ENCODE assay signal across 17 cellular contexts in genomic region chr1:31951276-31951675, GRCh38. TPM values are rescaled to one million over a fixed set of nuclear protein-coding genes. Genes with fewer than 3 reads are reported as not detected.
A peak's percentile ranks its signal among the peaks of the same experiment; 100 is the strongest.
DNase-seq lines count a peak whose midpoint lies in the region; ATAC-seq, FAIRE-seq and TF ChIP-seq lines count a peak whose summit lies in the region.
"Had no signal": no experiment of that assay in that cellular context is flagged by ENCODE, and none has a peak within 500 bp of the region (broad histone marks: within the 10 kb centered on the region; RNA-seq: fewer than 3 reads in every experiment).

No MANE protein-coding gene starts in this region.

- TF ChIP-seq CTCF in right atrium auricular region (IDR thresholded peaks at IDR 0.05), result no peak
- no peak for TF ChIP-seq CTCF in K562 (IDR thresholded peaks at IDR 0.05 in 2 of 3, conservative IDR thresholded peaks at IDR 0.05 in 1 of 3; ENCODE audit: insufficient read depth in 2 of 3, low read depth in 1 of 3, low read length in 3 of 3)
- no peak for TF ChIP-seq CTCF in nephron (IDR thresholded peaks at IDR 0.05; ENCODE audit: unreplicated experiment in 3 of 3)
- no peak for TF ChIP-seq CTCF in type B pancreatic cell (conservative IDR thresholded peaks at IDR 0.05)

- H2AFZ ChIP-seq in K562 (ENCODE audit: low read depth, low read length), result 0 out of 2 replicates have a peak overlapping the region, but pooled peaks have one; percentile 6

- TF ChIP-seq RAD21 in K562 (CRISPR knock-in tag; conservative IDR thresholded peaks at IDR 0.05 in 1 of 2, IDR thresholded peaks at IDR 0.05 in 1 of 2), result no peak

- H3K27ac ChIP-seq in right atrium auricular region (peak overlapping the region; percentile 92 to 93), K562 (ENCODE audit: extremely low read depth, low read depth, low read length) (no peak overlapping the region)

- POLR2A ChIA-PET in K562 (lab: Yijun Ruan, JAX), result interaction anchor here (1.1 to 5.7 kb wide), 2 partner anchors 16 to 17 kb away, joined by 3 to 45 read pairs; no protein-coding TSS in a partner anchor

- TF ChIP-seq EP300 in K562 (IDR thresholded peaks at IDR 0.05; ENCODE audit: low read length), result no peak

- H3K4me1 ChIP-seq in right atrium auricular region (peaks cover 0 to 38% of the 10 kb centered on the region in 2 donors), K562 (replicated peaks in 1 of 2; ENCODE audit: control insufficient read depth in 2 of 2, insufficient read depth in 2 of 2, low read length in 2 of 2) (peaks cover 31 to 38% of the 10 kb centered on the region in 2 experiments)

- no peaks in the 10 kb centered on the region for H4K20me1 ChIP-seq in K562 (replicated peaks; ENCODE audit: control insufficient read depth, insufficient read depth, low read length)

- TF ChIP-seq POLR2A in K562 (conservative IDR thresholded peaks at IDR 0.05), result no peak

- in situ Hi-C loops in K562 (cut with MboI), result no loop called here

- no peak for FAIRE-seq in K562 (lab: Jason Lieb, UNC)
- FAIRE-seq: bronchial epithelial cell had no signal

- H3K79me2 ChIP-seq in K562 (ENCODE audit: control insufficient read depth, insufficient read depth, low read length), result peaks cover 7% of the 10 kb centered on the region; the same call in 2 of the 3 replicates

- no peaks in the 10 kb centered on the region for H3K9me3 ChIP-seq in right atrium auricular region
- no peaks in the 10 kb centered on the region for H3K9me3 ChIP-seq in K562 (replicated peaks; ENCODE audit: control insufficient read depth, insufficient read depth, low read depth, low read length)

- CTCF ChIA-PET in K562 (lab: Yijun Ruan, JAX; ENCODE audit: low intra/inter-chr PET ratio), result no interaction called here

- whole genome bisulfite sequencing in K562 (ENCODE audit: insufficient coverage, low coverage, missing lambda C conversion rate), result 51% methylated on average over 4 of the region's 4 CpGs

- no peak for ATAC-seq in left cardiac atrium
- ATAC-seq in K562, result no peak
- no peak for ATAC-seq in HG03025 (IDR thresholded peaks at IDR 0.05; ENCODE audit: low FRiP score, unreplicated experiment)
- ATAC-seq in HG03108 (IDR thresholded peaks at IDR 0.05; ENCODE audit: unreplicated experiment), result no peak
- ATAC-seq: activated T-cell treated with anti-CD3 and anti-CD28 coated beads, Interleukin-2, amount 50 U/mL, for 72 hours had no signal

- H3K36me3 ChIP-seq in right atrium auricular region, result no peaks in the 10 kb centered on the region
- H3K36me3 ChIP-seq in K562 (ENCODE audit: control insufficient read depth, insufficient read depth, low read length), result no peaks in the 10 kb centered on the region

- no peak overlapping the region for H3K4me3 Mint-ChIP-seq in nephron
- H3K4me3 Mint-ChIP-seq in type B pancreatic cell, result no peak overlapping the region
- H3K4me3 Mint-ChIP-seq: activated T-cell treated with anti-CD3 and anti-CD28 coated beads, Interleukin-2, amount 50 U/mL, for 72 hours; CD4-positive, alpha-beta T cell; neural crest cell; T-helper 1 cell treated with Interleukin-12 subunit alpha and Interleukin-12 subunit beta and Interleukin-4 antibody, amounts not matched to agents 30 μg/mL and 1 μg/mL, for 36 hours had no signal

- intact Hi-C loops in left cardiac atrium (cut with DNase I), result no loop called here
- intact Hi-C loops in K562 (cut with micrococcal nuclease), result loop anchor here (10.0 kb wide), 1 partner anchor 306 kb away; the partner anchor contains the start of gene PEF1

- H3K27ac Mint-ChIP-seq in nephron (peak overlapping the region; percentile 21 to 65 (median 64)), type B pancreatic cell (peak overlapping the region; percentile 34)
- H3K27ac Mint-ChIP-seq: activated T-cell treated with anti-CD3 and anti-CD28 coated beads, Interleukin-2, amount 50 U/mL, for 72 hours; CD4-positive, alpha-beta T cell had no signal

- H3K9ac ChIP-seq in K562 (ENCODE audit: insufficient read depth in 1 of 2, low read depth in 2 of 2, low read length in 2 of 2), result no peak overlapping the region

- H3K27me3 Mint-ChIP-seq in nephron (ENCODE audit: low read depth) (no peaks in the 10 kb centered on the region), type B pancreatic cell (no peaks in the 10 kb centered on the region)
- H3K27me3 Mint-ChIP-seq: CD4-positive, alpha-beta T cell had no signal

- H3K9me1 ChIP-seq in K562 (ENCODE audit: control insufficient read depth, insufficient read depth, low read length), result no peaks in the 10 kb centered on the region

- no peak overlapping the region for H3K4me3 ChIP-seq in right atrium auricular region
- H3K4me3 ChIP-seq in K562, result no peak overlapping the region

- H3K36me3 Mint-ChIP-seq in nephron (ENCODE audit: low read depth) (no peaks in the 10 kb centered on the region), type B pancreatic cell (no peaks in the 10 kb centered on the region)

- BruUV-seq in K562 (replicated peaks; lab: Mats Ljungman, UMichigan), result no TSS peak

- H3K4me1 Mint-ChIP-seq in nephron, result peaks cover 40% of the 10 kb centered on the region
- peaks cover 24% of the 10 kb centered on the region for H3K4me1 Mint-ChIP-seq in type B pancreatic cell (ENCODE audit: unreplicated experiment)

- H3K27me3 ChIP-seq in right atrium auricular region (no peaks in the 10 kb centered on the region), K562 (ENCODE audit: control insufficient read depth in 2 of 2, insufficient read depth in 2 of 2, low read length in 2 of 2) (no peaks in the 10 kb centered on the region)

- no peak overlapping the region for H3K4me2 ChIP-seq in K562 (ENCODE audit: insufficient read depth, low read length)

- DNase-seq in right atrium auricular region (ENCODE audit: low spot score) (no peak), left cardiac atrium (no peak), K562 (ENCODE audit: extremely low read depth in 1 of 4, low spot score in 3 of 4) (peak in 1 of 4 experiments; percentile 3), type B pancreatic cell (ENCODE audit: extremely low spot score, unreplicated experiment) (no peak)
- DNase-seq in stimulated activated CD4-positive, alpha-beta T cell treated with anti-CD3 and anti-CD28 coated beads, Interleukin-2, amount 100 ng/mL, for 24 hours, result no peak
- DNase-seq: activated T-cell treated with anti-CD3 and anti-CD28 coated beads, Interleukin-2, amount 50 U/mL, for 72 hours; CD4-positive, alpha-beta T cell; GOT3; MV-4-11; NCI-H510A treated with DMSO at 0.1 percent for 48 hours; stimulated activated naive CD4-positive, alpha-beta T cell had no signal

- no peaks in the 10 kb centered on the region for H3K9me3 Mint-ChIP-seq in nephron
- no peaks in the 10 kb centered on the region for H3K9me3 Mint-ChIP-seq in type B pancreatic cell
- H3K9me3 Mint-ChIP-seq: activated T-cell treated with anti-CD3 and anti-CD28 coated beads, Interleukin-2, amount 50 U/mL, for 72 hours; CD4-positive, alpha-beta T cell; neural crest cell; T-helper 1 cell treated with Interleukin-12 subunit alpha and Interleukin-12 subunit beta and Interleukin-4 antibody, amounts not matched to agents 30 μg/mL and 1 μg/mL, for 36 hours had no signal

TF ChIP-seq in K562, 482 proteins besides CTCF, POLR2A, EP300 and RAD21 (continues in another document):
- TF ChIP-seq DIDO1 (tag; IDR thresholded peaks at IDR 0.05; ENCODE audit: low read depth), result no peak
- no peak for TF ChIP-seq ZNF696 (CRISPR knock-in tag; conservative IDR thresholded peaks at IDR 0.05)
- TF ChIP-seq ZFP91 (CRISPR knock-in tag; IDR thresholded peaks at IDR 0.05), result no peak
- no peak for TF ChIP-seq PREB (CRISPR knock-in tag; IDR thresholded peaks at IDR 0.05)

RNA-seq across cellular contexts. Expression of gene PTP4A2, which starts 13.1 kb away (rescaled TPM):
- total RNA-seq in right atrium auricular region (100 to 1,000 TPM; 261 to 319 TPM), left cardiac atrium (100 to 1,000 TPM; 281 to 449 TPM), K562 (2014; rRNA removed) (316 and 345 TPM in 2 replicates), K562 (2014; rRNA removed; fragmentation: Illumina TruSeq; extraction: Trizol) (620 and 713 TPM in 2 replicates), K562 (2015; rRNA removed; fragmentation: Illumina TruSeq; extraction: Trizol) (585 and 652 TPM in 2 replicates), K562 (2021) (429 and 432 TPM in 2 replicates), type B pancreatic cell (ENCODE audit: low replicate concordance) (150 and 179 TPM in 2 replicates)
- 116 and 315 TPM in 2 replicates for total RNA-seq in K562 (2011; cell fraction: chromatin; rRNA removed; ENCODE audit: low replicate concordance)
- total RNA-seq in K562 (2011; cell fraction: nucleolus; rRNA removed), result 52.7 and 78.6 TPM in 2 replicates
- total RNA-seq in K562 (2011; cell fraction: nucleoplasm; rRNA removed), result 175 and 257 TPM in 2 replicates
- polyA plus RNA-seq in K562 (2011; rRNA removed) (785 and 870 TPM in 2 replicates), K562 (2014; fragmentation: Illumina TruSeq; extraction: Trizol) (528 and 852 TPM in 2 replicates), K562 (2014; fragmentation: Nextera tagmentation; extraction: Ambion mirVana) (100 to 1,000 TPM; 197 to 480 TPM), K562 (2014; rRNA removed) (219 and 255 TPM in 2 replicates)
- 63.7 and 209 TPM in 2 replicates for polyA plus RNA-seq in K562 (2011; cell fraction: cytosol; rRNA removed)
- polyA plus RNA-seq in K562 (2011; cell fraction: nucleus; rRNA removed), result 124 and 204 TPM in 2 replicates
- polyA plus RNA-seq in K562 (2012), result 386 and 493 TPM in 2 replicates
- polyA minus RNA-seq in K562 (2011; rRNA and poly(A)+ RNA removed), result 693 and 694 TPM in 2 replicates
- polyA minus RNA-seq in K562 (2011; cell fraction: cytosol; rRNA and poly(A)+ RNA removed), result 406 and 559 TPM in 2 replicates
- polyA minus RNA-seq in K562 (2011; cell fraction: nucleus; rRNA and poly(A)+ RNA removed), result 36.6 and 130 TPM in 2 replicates
